Comparison of ENCODE assay signal across 8 cellular contexts in the genomic region with DNA sequence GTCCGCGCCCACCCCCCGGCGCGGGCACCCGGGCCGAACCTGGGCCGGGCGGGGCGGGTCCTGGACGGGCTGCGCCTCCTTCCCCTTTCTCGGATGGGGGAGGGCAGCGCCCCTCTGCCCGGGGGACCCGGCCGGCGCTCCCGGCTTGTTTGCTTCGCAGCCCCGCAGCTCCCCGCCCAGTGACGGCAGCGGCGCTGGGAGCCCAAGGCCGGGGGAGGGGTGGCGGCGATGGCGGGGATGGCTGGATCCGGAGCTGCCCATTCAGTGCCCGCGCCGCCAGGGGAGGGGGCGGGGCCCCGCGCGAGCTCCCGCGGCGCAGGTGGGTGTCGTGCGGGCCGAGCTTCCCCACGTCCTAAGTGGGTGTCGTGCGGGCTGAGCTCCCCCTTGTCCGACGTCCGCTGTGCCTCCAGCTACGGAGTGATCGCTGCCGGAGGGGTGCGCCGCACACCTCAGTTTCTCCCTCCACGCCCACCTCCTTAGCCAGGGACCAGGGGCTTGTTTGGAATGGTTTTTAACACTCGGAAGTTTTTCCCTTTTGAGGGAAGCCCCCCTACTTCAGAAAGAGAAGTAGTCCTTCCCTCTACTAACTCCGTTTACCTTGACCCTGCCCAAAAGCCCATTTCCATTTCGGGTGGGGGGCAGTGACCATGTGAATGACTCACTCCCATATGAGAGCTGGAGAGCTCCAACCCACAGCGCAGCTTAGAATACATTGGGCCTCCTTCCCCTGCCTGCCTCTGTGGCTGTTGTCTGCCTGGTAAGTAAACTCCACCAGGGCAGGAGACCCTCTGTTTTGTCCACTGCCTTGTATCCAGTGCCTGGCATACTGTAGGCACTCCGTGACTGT. TPM values are rescaled to one million over a fixed set of nuclear protein-coding genes. Genes with fewer than 3 reads are reported as not detected.
DNase-seq lines count a peak whose midpoint lies in the region; ATAC-seq and TF ChIP-seq lines count a peak whose summit lies in the region.

No MANE protein-coding gene starts in this region.

- H3K4me3 Mint-ChIP-seq in WTC11 = peak overlapping the region; percentile 77

- H3K36me3 Mint-ChIP-seq in WTC11 = peaks cover 9% of the 10 kb centered on the region

- TF ChIP-seq CTCF in WTC11 (IDR thresholded peaks at IDR 0.05) = no peak

- no peak for TF ChIP-seq EP300 in Ishikawa (IDR thresholded peaks at IDR 0.05; ENCODE audit: borderline replicate concordance)

- CTCF ChIA-PET in WTC11 (lab: Charles Lee) = interaction anchor here (1.0 to 5.0 kb wide), 11 partner anchors 10 to 283 kb away, joined by 3 to 119 read pairs (median 17); a partner anchor contains a TSS

- intact Hi-C loops in left colon (cut with DNase I, micrococcal nuclease) = no loop called here

- no peak for TF ChIP-seq RAD21 in Ishikawa (IDR thresholded peaks at IDR 0.05; ENCODE audit: low read depth)

- peak; percentile 71 for DNase-seq in NCI-H748 (lab: John Stamatoyannopoulos, UW; ENCODE audit: unreplicated experiment)
- DNase-seq in NCI-H748 treated with DMSO at 0.1 percent for 48 hours (lab: John Stamatoyannopoulos, UW) = no peak
- DNase-seq in WTC11 (ENCODE audit: low spot score) = peak; percentile 63
- DNase-seq in cerebellum (ENCODE audit: low spot score) = peak; percentile 74
- DNase-seq in left colon = peak; percentile 51 to 76
- DNase-seq in stimulated activated CD4-positive, alpha-beta T cell treated with anti-CD3 and anti-CD28 coated beads, Interleukin-15, amount 100 ng/mL, for 48 hours (ENCODE audit: low read depth in 2 of 2) = peak; percentile 26 to 49

- POLR2A ChIA-PET in WTC11 (lab: Charles Lee) = interaction anchor here (1.1 to 3.1 kb wide), 4 partner anchors 9 to 61 kb away, joined by 6 to 38 read pairs (median 6); a partner anchor contains a TSS

- ATAC-seq in WTC11 (peak; percentile 27), left colon (peak; percentile 61), HG03342 (IDR thresholded peaks at IDR 0.05; ENCODE audit: unreplicated experiment) (no peak)

- H3K4me1 Mint-ChIP-seq in WTC11 = peaks cover 4% of the 10 kb centered on the region

- no peaks in the 10 kb centered on the region for H3K27me3 Mint-ChIP-seq in WTC11 (ENCODE audit: low read depth)

- H3K27ac Mint-ChIP-seq in WTC11 = peak overlapping the region; percentile 70

- no peaks in the 10 kb centered on the region for H3K9me3 Mint-ChIP-seq in WTC11

TF ChIP-seq in Ishikawa, 13 proteins besides CTCF, POLR2A, EP300 and RAD21 (continues in another document):
- TF ChIP-seq TCF12 (IDR thresholded peaks at IDR 0.05; ENCODE audit: low read depth) (no peak), EGR1 (IDR thresholded peaks at IDR 0.05) (peak; percentile 55), TAF1 (IDR thresholded peaks at IDR 0.05; ENCODE audit: low read depth) (no peak), FOXM1 (IDR thresholded peaks at IDR 0.05; ENCODE audit: borderline replicate concordance, low read depth) (no peak), CREB1 (IDR thresholded peaks at IDR 0.05; ENCODE audit: low read depth) (no peak), NFIC (IDR thresholded peaks at IDR 0.05) (no peak), YY1 (IDR thresholded peaks at IDR 0.05; ENCODE audit: low read depth) (peak; percentile 46; the same call in 1 of the 2 replicates), TEAD4 (IDR thresholded peaks at IDR 0.05) (0 out of 2 replicates have a peak, but pooled peaks have one; percentile 3), ZBTB7A (IDR thresholded peaks at IDR 0.05; ENCODE audit: low read depth) (no peak)
- TF ChIP-seq, protein P1, sequence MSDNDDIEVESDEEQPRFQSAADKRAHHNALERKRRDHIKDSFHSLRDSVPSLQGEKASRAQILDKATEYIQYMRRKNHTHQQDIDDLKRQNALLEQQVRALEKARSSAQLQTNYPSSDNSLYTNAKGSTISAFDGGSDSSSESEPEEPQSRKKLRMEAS (IDR thresholded peaks at IDR 0.05) = no peak; the same call in none of the 2 replicates
- TF ChIP-seq, protein P2, sequence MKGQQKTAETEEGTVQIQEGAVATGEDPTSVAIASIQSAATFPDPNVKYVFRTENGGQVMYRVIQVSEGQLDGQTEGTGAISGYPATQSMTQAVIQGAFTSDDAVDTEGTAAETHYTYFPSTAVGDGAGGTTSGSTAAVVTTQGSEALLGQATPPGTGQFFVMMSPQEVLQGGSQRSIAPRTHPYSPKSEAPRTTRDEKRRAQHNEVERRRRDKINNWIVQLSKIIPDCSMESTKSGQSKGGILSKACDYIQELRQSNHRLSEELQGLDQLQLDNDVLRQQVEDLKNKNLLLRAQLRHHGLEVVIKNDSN (IDR thresholded peaks at IDR 0.05) = no peak

TF ChIP-seq in WTC11, 78 proteins besides CTCF, POLR2A, EP300 and RAD21:
- TF ChIP-seq NR2C2 (CRISPR knock-in tag; IDR thresholded peaks at IDR 0.05) (no peak), GABPB1 (CRISPR knock-in tag; IDR thresholded peaks at IDR 0.05) (0 out of 2 replicates have a peak, but pooled peaks have one; percentile 11), ZNF263 (CRISPR knock-in tag; IDR thresholded peaks at IDR 0.05; ENCODE audit: low read depth) (0 out of 2 replicates have a peak, but pooled peaks have one; percentile 30)
- TF ChIP-seq, protein P1 (CRISPR knock-in tag; IDR thresholded peaks at IDR 0.05) = peak; percentile 31; the same call in 1 of the 2 replicates
- TF ChIP-seq, protein P3, sequence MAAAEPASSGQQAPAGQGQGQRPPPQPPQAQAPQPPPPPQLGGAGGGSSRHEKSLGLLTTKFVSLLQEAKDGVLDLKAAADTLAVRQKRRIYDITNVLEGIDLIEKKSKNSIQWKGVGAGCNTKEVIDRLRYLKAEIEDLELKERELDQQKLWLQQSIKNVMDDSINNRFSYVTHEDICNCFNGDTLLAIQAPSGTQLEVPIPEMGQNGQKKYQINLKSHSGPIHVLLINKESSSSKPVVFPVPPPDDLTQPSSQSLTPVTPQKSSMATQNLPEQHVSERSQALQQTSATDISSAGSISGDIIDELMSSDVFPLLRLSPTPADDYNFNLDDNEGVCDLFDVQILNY (CRISPR knock-in tag; IDR thresholded peaks at IDR 0.05) = peak; percentile 61; the same call in 1 of the 2 replicates
- TF ChIP-seq, protein P4, sequence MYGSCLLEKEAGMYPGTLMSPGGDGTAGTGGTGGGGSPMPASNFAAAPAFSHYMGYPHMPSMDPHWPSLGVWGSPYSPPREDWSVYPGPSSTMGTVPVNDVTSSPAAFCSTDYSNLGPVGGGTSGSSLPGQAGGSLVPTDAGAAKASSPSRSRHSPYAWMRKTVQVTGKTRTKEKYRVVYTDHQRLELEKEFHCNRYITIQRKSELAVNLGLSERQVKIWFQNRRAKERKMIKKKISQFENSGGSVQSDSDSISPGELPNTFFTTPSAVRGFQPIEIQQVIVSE (CRISPR knock-in tag; IDR thresholded peaks at IDR 0.05; ENCODE audit: borderline replicate concordance) = no peak

RNA-seq across cellular contexts. Expression of a gene that starts 0.7 kb away (rescaled TPM):
- 47.2 to 50.3 TPM (median 49.8 TPM) in 3 replicates for total RNA-seq in WTC11 (2021)
- 51.6 TPM for total RNA-seq in cerebellum
- total RNA-seq in left colon = 10 to 100 TPM; 29.6 to 35.3 TPM

RNA-seq across cellular contexts. Expression of a gene that starts 1.8 kb away (rescaled TPM):
- total RNA-seq in WTC11 (2021) = 59.1 to 74.3 TPM (median 59.7 TPM) in 3 replicates
- 26.0 TPM for total RNA-seq in cerebellum
- total RNA-seq in left colon = 10 to 100 TPM; 11.8 to 16.4 TPM

RNA-seq across cellular contexts. Expression of a gene that starts 34.3 kb away (rescaled TPM):
- total RNA-seq in WTC11 (2021) = 4.6 to 6.9 TPM (median 5.1 TPM) in 3 replicates
- 21.5 TPM for total RNA-seq in cerebellum
- total RNA-seq in left colon = 1 to 10 TPM; 8.5 to 9.9 TPM

RNA-seq across cellular contexts. Expression of a gene that starts 34.4 kb away (rescaled TPM):
- total RNA-seq in WTC11 (2021) = 25.6 to 27.2 TPM (median 25.9 TPM) in 3 replicates
- total RNA-seq in cerebellum = 22.3 TPM
- total RNA-seq in left colon = 10 to 100 TPM; 27.8 to 29.4 TPM
